ENCODE assay signal across 1 cellular context in the genomic region with DNA sequence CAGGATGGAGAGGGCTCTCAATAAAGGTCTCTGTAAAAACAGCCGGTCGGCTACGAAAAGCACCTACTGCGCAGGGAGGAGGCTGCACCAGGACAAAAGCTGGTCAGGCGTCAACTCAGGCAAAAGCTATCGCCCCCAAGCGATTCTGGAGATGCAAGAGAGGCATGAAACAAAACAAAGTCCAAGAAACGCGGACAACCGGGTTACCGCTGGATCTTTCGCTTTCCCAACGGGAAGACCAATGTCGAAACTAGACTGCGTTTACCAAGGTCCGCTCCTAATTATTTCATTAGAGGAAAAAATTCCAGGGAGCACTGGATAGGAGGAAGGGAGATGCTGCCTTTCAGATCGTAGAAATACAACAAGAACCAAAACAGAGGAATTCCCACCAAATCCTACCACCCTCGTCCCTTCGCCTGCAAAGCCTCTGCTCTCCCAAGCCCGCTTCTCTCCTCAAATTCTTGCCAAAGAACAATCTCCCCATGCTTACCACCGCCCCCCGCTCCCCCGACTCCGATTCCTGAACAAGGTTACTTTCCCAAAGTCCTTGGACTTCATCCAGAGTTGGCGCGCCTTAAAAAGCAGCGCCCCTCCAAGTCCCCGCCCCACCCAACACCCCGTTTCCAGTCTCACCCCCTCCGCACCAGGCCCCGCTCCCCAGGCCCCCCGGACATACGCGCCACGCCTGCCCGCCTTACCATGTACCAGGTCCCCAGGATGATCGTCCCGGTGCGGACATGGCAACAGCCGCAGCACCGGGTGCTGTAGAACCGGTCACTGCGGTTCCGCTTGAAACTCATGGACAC.
TF ChIP-seq lines count a peak whose summit lies in the region.

No MANE protein-coding gene starts in this region.

TF ChIP-seq in GM12878, 131 proteins besides CTCF, POLR2A, EP300 and RAD21 (continued from another document):
- TF ChIP-seq ZBTB40 (IDR thresholded peaks at IDR 0.05; ENCODE audit: borderline replicate concordance): 0 out of 2 replicates have a peak, but pooled peaks have one; percentile 4
- peak; percentile 77 for TF ChIP-seq NKRF (conservative IDR thresholded peaks at IDR 0.05)
- 0 out of 2 replicates have a peak, but pooled peaks have one; percentile 42 for TF ChIP-seq LARP7 (IDR thresholded peaks at IDR 0.05)
- TF ChIP-seq ATF7 (IDR thresholded peaks at IDR 0.05; ENCODE audit: low read depth): no peak
- TF ChIP-seq RFX5 (IDR thresholded peaks at IDR 0.05; ENCODE audit: low read depth, low read length): no peak
- peak; percentile 10; the same call in 1 of the 3 replicates for TF ChIP-seq POU2F2 (IDR thresholded peaks at IDR 0.05; ENCODE audit: borderline replicate concordance, low read depth, low read length)
- TF ChIP-seq YY1 (IDR thresholded peaks at IDR 0.05; ENCODE audit: low read depth, low read length): no peak
- peak in 1 of 2 experiments; percentile 20; a peak in 1 of 4 replicates for TF ChIP-seq BHLHE40 (IDR thresholded peaks at IDR 0.05; ENCODE audit: borderline replicate concordance in 1 of 2, low read depth in 2 of 2, low read length in 1 of 2)
- no peak for TF ChIP-seq DPF2 (IDR thresholded peaks at IDR 0.05)
- TF ChIP-seq SMARCA5 (IDR thresholded peaks at IDR 0.05): peak; percentile 12; the same call in 1 of the 2 replicates
- no peak for TF ChIP-seq ZZZ3 (IDR thresholded peaks at IDR 0.05; ENCODE audit: control insufficient read depth, insufficient read length, low read depth)
- TF ChIP-seq, protein P1, sequence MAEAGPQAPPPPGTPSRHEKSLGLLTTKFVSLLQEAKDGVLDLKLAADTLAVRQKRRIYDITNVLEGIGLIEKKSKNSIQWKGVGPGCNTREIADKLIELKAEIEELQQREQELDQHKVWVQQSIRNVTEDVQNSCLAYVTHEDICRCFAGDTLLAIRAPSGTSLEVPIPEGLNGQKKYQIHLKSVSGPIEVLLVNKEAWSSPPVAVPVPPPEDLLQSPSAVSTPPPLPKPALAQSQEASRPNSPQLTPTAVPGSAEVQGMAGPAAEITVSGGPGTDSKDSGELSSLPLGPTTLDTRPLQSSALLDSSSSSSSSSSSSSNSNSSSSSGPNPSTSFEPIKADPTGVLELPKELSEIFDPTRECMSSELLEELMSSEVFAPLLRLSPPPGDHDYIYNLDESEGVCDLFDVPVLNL (IDR thresholded peaks at IDR 0.05; ENCODE audit: low read depth, low read length): no peak
- TF ChIP-seq IKZF2 (IDR thresholded peaks at IDR 0.05): peak; percentile 10 to 14; a peak in 1 of 4 replicates
- no peak for TF ChIP-seq SRF (IDR thresholded peaks at IDR 0.05; ENCODE audit: low read depth in 2 of 2, low read length in 2 of 2)
- TF ChIP-seq, protein P2, sequence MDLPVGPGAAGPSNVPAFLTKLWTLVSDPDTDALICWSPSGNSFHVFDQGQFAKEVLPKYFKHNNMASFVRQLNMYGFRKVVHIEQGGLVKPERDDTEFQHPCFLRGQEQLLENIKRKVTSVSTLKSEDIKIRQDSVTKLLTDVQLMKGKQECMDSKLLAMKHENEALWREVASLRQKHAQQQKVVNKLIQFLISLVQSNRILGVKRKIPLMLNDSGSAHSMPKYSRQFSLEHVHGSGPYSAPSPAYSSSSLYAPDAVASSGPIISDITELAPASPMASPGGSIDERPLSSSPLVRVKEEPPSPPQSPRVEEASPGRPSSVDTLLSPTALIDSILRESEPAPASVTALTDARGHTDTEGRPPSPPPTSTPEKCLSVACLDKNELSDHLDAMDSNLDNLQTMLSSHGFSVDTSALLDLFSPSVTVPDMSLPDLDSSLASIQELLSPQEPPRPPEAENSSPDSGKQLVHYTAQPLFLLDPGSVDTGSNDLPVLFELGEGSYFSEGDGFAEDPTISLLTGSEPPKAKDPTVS (IDR thresholded peaks at IDR 0.05; ENCODE audit: low read depth, low read length): no peak
- peak; percentile 60 for TF ChIP-seq IKZF1 (conservative IDR thresholded peaks at IDR 0.05)
- no peak for TF ChIP-seq JUNB (IDR thresholded peaks at IDR 0.05)
TF ChIP-seq in GM12878: peak in this region for 10.
